In genomic region chr16:2088759-2089358, GRCh38 we compare ENCODE assay signal across 1 cellular context.
TF ChIP-seq lines count a peak whose summit lies in the region.

No MANE protein-coding gene starts in this region.

TF ChIP-seq in HCT116, 20 proteins besides CTCF, POLR2A, EP300 and RAD21 (continued from another document):
- TF ChIP-seq, protein P1, sequence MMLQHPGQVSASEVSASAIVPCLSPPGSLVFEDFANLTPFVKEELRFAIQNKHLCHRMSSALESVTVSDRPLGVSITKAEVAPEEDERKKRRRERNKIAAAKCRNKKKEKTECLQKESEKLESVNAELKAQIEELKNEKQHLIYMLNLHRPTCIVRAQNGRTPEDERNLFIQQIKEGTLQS (IDR thresholded peaks at IDR 0.05), result no peak
- TF ChIP-seq SP1 (IDR thresholded peaks at IDR 0.05; ENCODE audit: low read depth) (no peak), SIN3A (IDR thresholded peaks at IDR 0.05; ENCODE audit: low read depth) (no peak), SRF (IDR thresholded peaks at IDR 0.05; ENCODE audit: low read depth) (no peak), MAX (IDR thresholded peaks at IDR 0.05) (no peak), EGR1 (IDR thresholded peaks at IDR 0.05; ENCODE audit: low read depth) (no peak), POLR2AphosphoS5 (IDR thresholded peaks at IDR 0.05; ENCODE audit: low read depth, low read length) (no peak), TCF7L2 (IDR thresholded peaks at IDR 0.05; ENCODE audit: borderline replicate concordance, extremely low read depth, insufficient read depth, insufficient read length) (no peak), EZH2 (IDR thresholded peaks at IDR 0.05) (no peak), CBX3 (IDR thresholded peaks at IDR 0.05; ENCODE audit: low read depth) (no peak), JUND (IDR thresholded peaks at IDR 0.05) (no peak), EZH2phosphoT487 (IDR thresholded peaks at IDR 0.05; ENCODE audit: borderline replicate concordance) (no peak), ZNF274 (IDR thresholded peaks at IDR 0.05; ENCODE audit: low read depth, low read length) (no peak), FOSL1 (IDR thresholded peaks at IDR 0.05; ENCODE audit: low read depth) (no peak), ZBTB33 (IDR thresholded peaks at IDR 0.05; ENCODE audit: extremely low read depth, insufficient replicate concordance, low read length) (no peak), YY1 (IDR thresholded peaks at IDR 0.05; ENCODE audit: extremely low read depth, insufficient replicate concordance, low read depth, low read length) (no peak)
TF ChIP-seq in HCT116: peak in this region for 0.
